Comparison of ENCODE assay signal across 14 cellular contexts in genomic region chr19:41362143-41362847, GRCh38. TPM values are rescaled to one million over a fixed set of nuclear protein-coding genes. Genes with fewer than 3 reads are reported as not detected.
A peak's percentile ranks its signal among the peaks of the same experiment; 100 is the strongest.
DNase-seq lines count a peak whose midpoint lies in the region; ATAC-seq and TF ChIP-seq lines count a peak whose summit lies in the region.
"Had no signal": no experiment of that assay in that cellular context is flagged by ENCODE, and none has a peak within 500 bp of the region (broad histone marks: within the 10 kb centered on the region; RNA-seq: fewer than 3 reads in every experiment).

No MANE protein-coding gene starts in this region.

- DNase-seq in CD4-positive, CD25-positive, alpha-beta regulatory T cell, result no peak
- DNase-seq in H7 (peak; percentile 6), hippocampal formation (lab: John Stamatoyannopoulos, UW) (no peak), dedifferentiated amniotic fluid mesenchymal stem cell (ENCODE audit: extremely low spot score) (no peak)
- DNase-seq: activated CD4-positive, CD25-positive, alpha-beta regulatory T cell treated with anti-CD3 and anti-CD28 coated beads, Interleukin-2, amount 50 U/mL, for 72 hours; Kasumi-1; NCI-H446; Right ventricle myocardium superior; stimulated activated CD8-positive, alpha-beta memory T cell treated with anti-CD3 and anti-CD28 coated beads, Interleukin-4, amount 100 ng/mL, for 48 hours had no signal

- no peaks in the 10 kb centered on the region for H3K9me3 ChIP-seq in CD4-positive, CD25-positive, alpha-beta regulatory T cell (ENCODE audit: control insufficient read depth in 2 of 2, low read length in 2 of 2)
- H3K9me3 ChIP-seq in mucosa of stomach (ENCODE audit: control insufficient read depth, low read length), result no peaks in the 10 kb centered on the region

- H3K27ac Mint-ChIP-seq in CD4-positive, CD25-positive, alpha-beta regulatory T cell, result peak overlapping the region in 2 of 3 donors; percentile 100
- peak overlapping the region in 3 of 5 experiments; percentile 100 for H3K27ac Mint-ChIP-seq in brain

- peak overlapping the region; percentile 100 for H3K27ac ChIP-seq in CD4-positive, CD25-positive, alpha-beta regulatory T cell (ENCODE audit: insufficient read depth, low read length, poor library complexity, severe bottlenecking)

- H3K4me1 ChIP-seq in CD4-positive, CD25-positive, alpha-beta regulatory T cell (ENCODE audit: control insufficient read depth, insufficient read depth, low read length, poor library complexity, severe bottlenecking), result peaks cover 36% of the 10 kb centered on the region
- peaks cover 21% of the 10 kb centered on the region for H3K4me1 ChIP-seq in mucosa of stomach (ENCODE audit: control insufficient read depth, insufficient read depth, low read length)

- H3K36me3 ChIP-seq in CD4-positive, CD25-positive, alpha-beta regulatory T cell (ENCODE audit: control insufficient read depth, insufficient read depth, low read length), result no peaks in the 10 kb centered on the region
- H3K36me3 ChIP-seq in H7 (replicated peaks; ENCODE audit: control insufficient read depth, insufficient read depth, low read length) (no peaks in the 10 kb centered on the region), mucosa of stomach (ENCODE audit: control insufficient read depth, insufficient read depth, low read length) (no peaks in the 10 kb centered on the region)

- peak overlapping the region; percentile 78 for H3K9ac ChIP-seq in mucosa of stomach (ENCODE audit: low read length)

- no peak for TF ChIP-seq CTCF in brain (conservative IDR thresholded peaks at IDR 0.05)

- peaks cover 8 to 60% (median 30%) of the 10 kb centered on the region in 4 donors for H3K4me1 Mint-ChIP-seq in CD4-positive, CD25-positive, alpha-beta regulatory T cell
- H3K4me1 Mint-ChIP-seq in brain, result peaks cover 37% of the 10 kb centered on the region

- H3K4me3 Mint-ChIP-seq in CD4-positive, CD25-positive, alpha-beta regulatory T cell, result peak overlapping the region; percentile 9 to 98 (median 84)
- H3K4me3 Mint-ChIP-seq in brain, result peak overlapping the region; percentile 97 to 100 (median 99)

- no peaks in the 10 kb centered on the region for H3K27me3 ChIP-seq in CD4-positive, CD25-positive, alpha-beta regulatory T cell (ENCODE audit: control insufficient read depth, insufficient read depth, low read length)
- H3K27me3 ChIP-seq in H7 (ENCODE audit: control insufficient read depth, insufficient read depth, low read length) (no peaks in the 10 kb centered on the region), mucosa of stomach (ENCODE audit: control insufficient read depth, insufficient read depth, low read length) (no peaks in the 10 kb centered on the region)

- no peaks in the 10 kb centered on the region for H3K9me3 Mint-ChIP-seq in CD4-positive, CD25-positive, alpha-beta regulatory T cell
- H3K9me3 Mint-ChIP-seq in brain, result peaks cover 0 to 5% (median 0%) of the 10 kb centered on the region in 5 experiments

- ATAC-seq in CD4-positive, CD25-positive, alpha-beta regulatory T cell (ENCODE audit: low read depth in 2 of 2), result no peak
- ATAC-seq in HG03520 (IDR thresholded peaks at IDR 0.05; ENCODE audit: unreplicated experiment), result no peak
- no peak for ATAC-seq in GM21529 (IDR thresholded peaks at IDR 0.05; ENCODE audit: unreplicated experiment)

- no peaks in the 10 kb centered on the region for H3K27me3 Mint-ChIP-seq in CD4-positive, CD25-positive, alpha-beta regulatory T cell
- peaks cover 6% of the 10 kb centered on the region for H3K27me3 Mint-ChIP-seq in brain

- no peaks in the 10 kb centered on the region for H3K36me3 Mint-ChIP-seq in CD4-positive, CD25-positive, alpha-beta regulatory T cell
- peaks cover 10% of the 10 kb centered on the region for H3K36me3 Mint-ChIP-seq in brain

- peak overlapping the region; percentile 3 for H3K4me3 ChIP-seq in CD4-positive, CD25-positive, alpha-beta regulatory T cell (ENCODE audit: low read depth, low read length)
- H3K4me3 ChIP-seq in H7 (ENCODE audit: insufficient read depth, low read depth, low read length), result no peak overlapping the region
- H3K4me3 ChIP-seq in mucosa of stomach (ENCODE audit: low read length), result no peak overlapping the region

RNA-seq across cellular contexts. Expression of gene B9D2, which starts 1.7 kb away (rescaled TPM):
- 22.3 TPM for total RNA-seq in CD4-positive, CD25-positive, alpha-beta regulatory T cell
- polyA plus RNA-seq in CD4-positive, CD25-positive, alpha-beta regulatory T cell, result 10 to 100 TPM; 23.9 to 28.4 (median 24.3) TPM
- 1.1 and 2.9 TPM in 2 replicates for total RNA-seq in H7 (2014; rRNA removed; shearing (Covaris generic))
- 11.8 TPM for polyA plus RNA-seq in brain (ENCODE audit: insufficient read depth, low read depth, low replicate concordance)

RNA-seq across cellular contexts. Expression of gene TGFB1, which starts 8.6 kb away (rescaled TPM):
- 414 TPM for total RNA-seq in CD4-positive, CD25-positive, alpha-beta regulatory T cell
- polyA plus RNA-seq in CD4-positive, CD25-positive, alpha-beta regulatory T cell, result 10 to 100 TPM; 31.6 to 51.8 (median 46.9) TPM
- total RNA-seq in H7 (2014; rRNA removed; shearing (Covaris generic)), result 8.6 and 11.6 TPM in 2 replicates
- polyA plus RNA-seq in brain (ENCODE audit: insufficient read depth, low read depth, low replicate concordance), result 11.2 TPM
- polyA plus RNA-seq: neural cell had no signal

RNA-seq across cellular contexts. Expression of gene TMEM91, which starts 14.0 kb away (rescaled TPM):
- 12.4 TPM for total RNA-seq in CD4-positive, CD25-positive, alpha-beta regulatory T cell
- 1 to 10 TPM; 2.0 to 7.5 (median 4.0) TPM for polyA plus RNA-seq in CD4-positive, CD25-positive, alpha-beta regulatory T cell
- 8.4 and 13.3 TPM in 2 replicates for total RNA-seq in H7 (2014; rRNA removed; shearing (Covaris generic))
- 8.6 TPM for polyA plus RNA-seq in brain (ENCODE audit: insufficient read depth, low read depth, low replicate concordance)

RNA-seq across cellular contexts. Expression of gene EXOSC5, which starts 34.9 kb away (rescaled TPM):
- 13.9 TPM for total RNA-seq in CD4-positive, CD25-positive, alpha-beta regulatory T cell
- polyA plus RNA-seq in CD4-positive, CD25-positive, alpha-beta regulatory T cell, result 10 to 100 TPM; 46.1 to 65.3 (median 58.6) TPM
- total RNA-seq in H7 (2014; rRNA removed; shearing (Covaris generic)), result 79.6 and 83.0 TPM in 2 replicates
- polyA plus RNA-seq in brain (ENCODE audit: insufficient read depth, low read depth, low replicate concordance), result 46.6 TPM

RNA-seq across cellular contexts. Expression of gene BCKDHA, which starts 35.3 kb away (rescaled TPM):
- total RNA-seq in CD4-positive, CD25-positive, alpha-beta regulatory T cell, result 14.3 TPM
- 10 to 100 TPM; 55.8 to 66.0 (median 61.9) TPM for polyA plus RNA-seq in CD4-positive, CD25-positive, alpha-beta regulatory T cell
- 36.0 and 53.1 TPM in 2 replicates for total RNA-seq in H7 (2014; rRNA removed; shearing (Covaris generic))
- polyA plus RNA-seq in brain (ENCODE audit: insufficient read depth, low read depth, low replicate concordance), result 53.0 TPM

Comparison
In these comparisons a context has a peak if more than half of its experiments do, and no peak if none do; other contexts are left out.
1. RNA of gene TGFB1, which starts 8.6 kb away (total RNA-seq): 414 TPM in CD4-positive, CD25-positive, alpha-beta regulatory T cell (single experiment); 8.6 to 11.6 TPM in H7; every median in the first group is over 10 times any median in the second.